Comparison of ENCODE assay signal across 2 cellular contexts in the genomic region with DNA sequence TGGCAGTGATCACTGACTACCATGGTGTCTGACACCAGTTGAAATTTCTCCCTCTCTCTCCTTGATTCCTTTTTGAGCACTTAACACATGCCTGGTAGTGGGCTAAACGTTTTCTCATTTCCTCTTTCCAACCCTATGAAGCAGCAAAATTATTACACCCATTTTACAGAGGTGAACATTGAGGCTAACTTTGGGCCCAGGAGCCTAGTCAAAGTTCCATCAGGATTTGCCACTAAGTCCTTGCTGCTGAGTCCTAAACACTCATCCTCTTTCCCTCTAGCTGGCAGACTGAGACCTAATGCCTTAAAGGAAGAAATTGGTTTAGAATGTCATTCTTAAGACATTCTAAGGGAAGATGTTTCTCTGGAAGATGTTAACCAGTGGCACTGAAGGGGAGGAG.
TF ChIP-seq lines count a peak whose summit lies in the region.

No MANE protein-coding gene starts in this region.

TF ChIP-seq in GM23338, 12 proteins besides CTCF, POLR2A, EP300 and RAD21:
- TF ChIP-seq ZNF331 (CRISPR knock-in tag; IDR thresholded peaks at IDR 0.05; ENCODE audit: low read depth): no peak
- TF ChIP-seq ZNF114 (CRISPR knock-in tag; IDR thresholded peaks at IDR 0.05): no peak
- no peak for TF ChIP-seq EZH2phosphoT487 (IDR thresholded peaks at IDR 0.05; ENCODE audit: unreplicated experiment)
- TF ChIP-seq JUNB (IDR thresholded peaks at IDR 0.05; ENCODE audit: unreplicated experiment): no peak
- TF ChIP-seq POLR2AphosphoS5 (IDR thresholded peaks at IDR 0.05; ENCODE audit: low read depth): no peak
- TF ChIP-seq, protein P1, sequence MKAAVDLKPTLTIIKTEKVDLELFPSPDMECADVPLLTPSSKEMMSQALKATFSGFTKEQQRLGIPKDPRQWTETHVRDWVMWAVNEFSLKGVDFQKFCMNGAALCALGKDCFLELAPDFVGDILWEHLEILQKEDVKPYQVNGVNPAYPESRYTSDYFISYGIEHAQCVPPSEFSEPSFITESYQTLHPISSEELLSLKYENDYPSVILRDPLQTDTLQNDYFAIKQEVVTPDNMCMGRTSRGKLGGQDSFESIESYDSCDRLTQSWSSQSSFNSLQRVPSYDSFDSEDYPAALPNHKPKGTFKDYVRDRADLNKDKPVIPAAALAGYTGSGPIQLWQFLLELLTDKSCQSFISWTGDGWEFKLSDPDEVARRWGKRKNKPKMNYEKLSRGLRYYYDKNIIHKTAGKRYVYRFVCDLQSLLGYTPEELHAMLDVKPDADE (IDR thresholded peaks at IDR 0.05): no peak
- no peak for TF ChIP-seq EZH2 (IDR thresholded peaks at IDR 0.05; ENCODE audit: low read depth, unreplicated experiment)
- TF ChIP-seq, protein P2, sequence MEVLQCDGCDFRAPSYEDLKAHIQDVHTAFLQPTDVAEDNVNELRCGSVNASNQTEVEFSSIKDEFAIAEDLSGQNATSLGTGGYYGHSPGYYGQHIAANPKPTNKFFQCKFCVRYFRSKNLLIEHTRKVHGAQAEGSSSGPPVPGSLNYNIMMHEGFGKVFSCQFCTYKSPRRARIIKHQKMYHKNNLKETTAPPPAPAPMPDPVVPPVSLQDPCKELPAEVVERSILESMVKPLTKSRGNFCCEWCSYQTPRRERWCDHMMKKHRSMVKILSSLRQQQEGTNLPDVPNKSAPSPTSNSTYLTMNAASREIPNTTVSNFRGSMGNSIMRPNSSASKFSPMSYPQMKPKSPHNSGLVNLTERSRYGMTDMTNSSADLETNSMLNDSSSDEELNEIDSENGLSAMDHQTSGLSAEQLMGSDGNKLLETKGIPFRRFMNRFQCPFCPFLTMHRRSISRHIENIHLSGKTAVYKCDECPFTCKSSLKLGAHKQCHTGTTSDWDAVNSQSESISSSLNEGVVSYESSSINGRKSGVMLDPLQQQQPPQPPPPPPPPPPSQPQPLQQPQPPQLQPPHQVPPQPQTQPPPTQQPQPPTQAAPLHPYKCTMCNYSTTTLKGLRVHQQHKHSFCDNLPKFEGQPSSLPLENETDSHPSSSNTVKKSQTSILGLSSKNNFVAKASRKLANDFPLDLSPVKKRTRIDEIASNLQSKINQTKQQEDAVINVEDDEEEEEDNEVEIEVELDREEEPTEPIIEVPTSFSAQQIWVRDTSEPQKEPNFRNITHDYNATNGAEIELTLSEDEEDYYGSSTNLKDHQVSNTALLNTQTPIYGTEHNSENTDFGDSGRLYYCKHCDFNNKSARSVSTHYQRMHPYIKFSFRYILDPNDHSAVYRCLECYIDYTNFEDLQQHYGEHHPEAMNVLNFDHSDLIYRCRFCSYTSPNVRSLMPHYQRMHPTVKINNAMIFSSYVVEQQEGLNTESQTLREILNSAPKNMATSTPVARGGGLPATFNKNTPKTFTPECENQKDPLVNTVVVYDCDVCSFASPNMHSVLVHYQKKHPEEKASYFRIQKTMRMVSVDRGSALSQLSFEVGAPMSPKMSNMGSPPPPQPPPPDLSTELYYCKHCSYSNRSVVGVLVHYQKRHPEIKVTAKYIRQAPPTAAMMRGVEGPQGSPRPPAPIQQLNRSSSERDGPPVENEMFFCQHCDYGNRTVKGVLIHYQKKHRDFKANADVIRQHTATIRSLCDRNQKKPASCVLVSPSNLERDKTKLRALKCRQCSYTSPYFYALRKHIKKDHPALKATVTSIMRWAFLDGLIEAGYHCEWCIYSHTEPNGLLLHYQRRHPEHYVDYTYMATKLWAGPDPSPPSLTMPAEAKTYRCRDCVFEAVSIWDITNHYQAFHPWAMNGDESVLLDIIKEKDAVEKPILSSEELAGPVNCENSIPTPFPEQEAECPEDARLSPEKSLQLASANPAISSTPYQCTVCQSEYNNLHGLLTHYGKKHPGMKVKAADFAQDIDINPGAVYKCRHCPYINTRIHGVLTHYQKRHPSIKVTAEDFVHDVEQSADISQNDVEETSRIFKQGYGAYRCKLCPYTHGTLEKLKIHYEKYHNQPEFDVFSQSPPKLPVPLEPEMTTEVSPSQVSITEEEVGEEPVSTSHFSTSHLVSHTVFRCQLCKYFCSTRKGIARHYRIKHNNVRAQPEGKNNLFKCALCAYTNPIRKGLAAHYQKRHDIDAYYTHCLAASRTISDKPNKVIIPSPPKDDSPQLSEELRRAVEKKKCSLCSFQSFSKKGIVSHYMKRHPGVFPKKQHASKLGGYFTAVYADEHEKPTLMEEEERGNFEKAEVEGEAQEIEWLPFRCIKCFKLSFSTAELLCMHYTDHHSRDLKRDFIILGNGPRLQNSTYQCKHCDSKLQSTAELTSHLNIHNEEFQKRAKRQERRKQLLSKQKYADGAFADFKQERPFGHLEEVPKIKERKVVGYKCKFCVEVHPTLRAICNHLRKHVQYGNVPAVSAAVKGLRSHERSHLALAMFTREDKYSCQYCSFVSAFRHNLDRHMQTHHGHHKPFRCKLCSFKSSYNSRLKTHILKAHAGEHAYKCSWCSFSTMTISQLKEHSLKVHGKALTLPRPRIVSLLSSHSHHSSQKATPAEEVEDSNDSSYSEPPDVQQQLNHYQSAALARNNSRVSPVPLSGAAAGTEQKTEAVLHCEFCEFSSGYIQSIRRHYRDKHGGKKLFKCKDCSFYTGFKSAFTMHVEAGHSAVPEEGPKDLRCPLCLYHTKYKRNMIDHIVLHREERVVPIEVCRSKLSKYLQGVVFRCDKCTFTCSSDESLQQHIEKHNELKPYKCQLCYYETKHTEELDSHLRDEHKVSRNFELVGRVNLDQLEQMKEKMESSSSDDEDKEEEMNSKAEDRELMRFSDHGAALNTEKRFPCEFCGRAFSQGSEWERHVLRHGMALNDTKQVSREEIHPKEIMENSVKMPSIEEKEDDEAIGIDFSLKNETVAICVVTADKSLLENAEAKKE (CRISPR knock-in tag; IDR thresholded peaks at IDR 0.05): no peak
- TF ChIP-seq CREB1 (CRISPR knock-in tag; IDR thresholded peaks at IDR 0.05; ENCODE audit: low read depth): no peak

TF ChIP-seq in H1, 55 proteins besides CTCF, POLR2A, EP300 and RAD21:
- TF ChIP-seq KDM1A (IDR thresholded peaks at IDR 0.05; ENCODE audit: borderline replicate concordance, low read length) (peak; percentile 92), BCL11A (IDR thresholded peaks at IDR 0.05; ENCODE audit: low read depth in 2 of 2, low read length in 2 of 2) (no peak)
TF ChIP-seq in H1: peak in this region for 1.
